1 cellular context compared by ENCODE assay signal in genomic region chr9:133030317-133031129, GRCh38.
A peak's percentile ranks its signal among the peaks of the same experiment; 100 is the strongest.
TF ChIP-seq lines count a peak whose summit lies in the region.

Gene GTF3C5 (plus strand): TSS chr9:133030997. CDS start chr9:133031012, 15 bp downstream.

TF ChIP-seq in HepG2, 621 proteins besides CTCF, POLR2A, EP300 and RAD21 (continued from another document and continues in another):
- TF ChIP-seq CENPX (CRISPR knock-in tag; IDR thresholded peaks at IDR 0.05) (no peak), ZBTB42 (CRISPR knock-in tag; IDR thresholded peaks at IDR 0.05) (no peak), MIER3 (CRISPR knock-in tag; IDR thresholded peaks at IDR 0.05; ENCODE audit: borderline replicate concordance) (no peak), ZNF691 (CRISPR knock-in tag; IDR thresholded peaks at IDR 0.05; ENCODE audit: borderline replicate concordance, low read depth) (no peak; the same call in none of the 2 replicates), ZNF24 (IDR thresholded peaks at IDR 0.05) (0 out of 2 replicates have a peak, but pooled peaks have one; percentile 53), CBX5 (CRISPR knock-in tag; IDR thresholded peaks at IDR 0.05; ENCODE audit: borderline replicate concordance) (peak; percentile 89; the same call in 1 of the 2 replicates), ONECUT2 (CRISPR knock-in tag; IDR thresholded peaks at IDR 0.05) (0 out of 2 replicates have a peak, but pooled peaks have one; percentile 13), ZNF224 (CRISPR knock-in tag; IDR thresholded peaks at IDR 0.05) (no peak), POGZ (CRISPR knock-in tag; IDR thresholded peaks at IDR 0.05) (peak; percentile 67), GZF1 (CRISPR knock-in tag; IDR thresholded peaks at IDR 0.05) (no peak), ZNF75D (CRISPR knock-in tag; IDR thresholded peaks at IDR 0.05; ENCODE audit: borderline replicate concordance) (no peak), RFX1 (IDR thresholded peaks at IDR 0.05) (no peak), SRSF1 (optimal IDR thresholded peaks at IDR 0.05; ENCODE audit: low read depth, low read length) (peak; percentile 95), HNRNPUL1 (IDR thresholded peaks at IDR 0.05; ENCODE audit: low read depth, low read length) (no peak), AGO2 (optimal IDR thresholded peaks at IDR 0.05; ENCODE audit: low read depth, low read length) (peak; percentile 3), GPBP1L1 (CRISPR knock-in tag; IDR thresholded peaks at IDR 0.05) (no peak), SALL2 (CRISPR knock-in tag; IDR thresholded peaks at IDR 0.05) (peak; percentile 77), BCL6 (CRISPR knock-in tag; IDR thresholded peaks at IDR 0.05) (0 out of 2 replicates have a peak, but pooled peaks have one; percentile 47), ARNT (IDR thresholded peaks at IDR 0.05) (no peak), ZFYVE20 (CRISPR knock-in tag; IDR thresholded peaks at IDR 0.05; ENCODE audit: borderline replicate concordance, low read depth) (no peak), GPN1 (CRISPR knock-in tag; IDR thresholded peaks at IDR 0.05; ENCODE audit: borderline replicate concordance) (0 out of 2 replicates have a peak, but pooled peaks have one; percentile 80), SKIL (CRISPR knock-in tag; IDR thresholded peaks at IDR 0.05; ENCODE audit: borderline replicate concordance) (no peak), ZNF136 (CRISPR knock-in tag; IDR thresholded peaks at IDR 0.05; ENCODE audit: low read depth) (peak; percentile 90; the same call in 1 of the 2 replicates), SRSF9 (IDR thresholded peaks at IDR 0.05; ENCODE audit: borderline replicate concordance, insufficient read depth, low read depth, low read length, poor library complexity, severe bottlenecking) (no peak), NPAS2 (CRISPR knock-in tag; IDR thresholded peaks at IDR 0.05; ENCODE audit: borderline replicate concordance) (no peak), TBP (CRISPR knock-in tag; IDR thresholded peaks at IDR 0.05) (no peak), MXD3 (CRISPR knock-in tag; IDR thresholded peaks at IDR 0.05) (peak; percentile 59; the same call in 1 of the 2 replicates), ZNF33B (CRISPR knock-in tag; IDR thresholded peaks at IDR 0.05) (peak; percentile 82), KLF6 (CRISPR knock-in tag; IDR thresholded peaks at IDR 0.05) (0 out of 2 replicates have a peak, but pooled peaks have one; percentile 49), TCF12 (IDR thresholded peaks at IDR 0.05) (no peak), TCF12 (CRISPR knock-in tag; IDR thresholded peaks at IDR 0.05) (no peak), PHB2 (IDR thresholded peaks at IDR 0.05; ENCODE audit: partially characterized antibody) (no peak), ZNF616 (CRISPR knock-in tag; IDR thresholded peaks at IDR 0.05; ENCODE audit: low read depth) (0 out of 2 replicates have a peak, but pooled peaks have one; percentile 49), SMAD3 (CRISPR knock-in tag; IDR thresholded peaks at IDR 0.05) (peak; percentile 90), ZNF83 (CRISPR knock-in tag; IDR thresholded peaks at IDR 0.05; ENCODE audit: borderline replicate concordance) (no peak), KMT2A (CRISPR knock-in tag; IDR thresholded peaks at IDR 0.05) (peak; percentile 92), YY1 (IDR thresholded peaks at IDR 0.05; ENCODE audit: insufficient read depth, insufficient replicate concordance, low read depth, low read length) (peak; percentile 91), ZNF563 (CRISPR knock-in tag; IDR thresholded peaks at IDR 0.05) (peak; percentile 87), ETV6 (CRISPR knock-in tag; conservative IDR thresholded peaks at IDR 0.05) (peak; percentile 89), ZNF44 (CRISPR knock-in tag; IDR thresholded peaks at IDR 0.05) (peak; percentile 74; the same call in 1 of the 2 replicates), FOXK2 (IDR thresholded peaks at IDR 0.05) (no peak), ZNF572 (CRISPR knock-in tag; IDR thresholded peaks at IDR 0.05) (no peak), CBX2 (IDR thresholded peaks at IDR 0.05; ENCODE audit: low read depth, low read length) (no peak), CBX2 (CRISPR knock-in tag; IDR thresholded peaks at IDR 0.05; ENCODE audit: low read depth) (no peak)
- TF ChIP-seq, protein P1, sequence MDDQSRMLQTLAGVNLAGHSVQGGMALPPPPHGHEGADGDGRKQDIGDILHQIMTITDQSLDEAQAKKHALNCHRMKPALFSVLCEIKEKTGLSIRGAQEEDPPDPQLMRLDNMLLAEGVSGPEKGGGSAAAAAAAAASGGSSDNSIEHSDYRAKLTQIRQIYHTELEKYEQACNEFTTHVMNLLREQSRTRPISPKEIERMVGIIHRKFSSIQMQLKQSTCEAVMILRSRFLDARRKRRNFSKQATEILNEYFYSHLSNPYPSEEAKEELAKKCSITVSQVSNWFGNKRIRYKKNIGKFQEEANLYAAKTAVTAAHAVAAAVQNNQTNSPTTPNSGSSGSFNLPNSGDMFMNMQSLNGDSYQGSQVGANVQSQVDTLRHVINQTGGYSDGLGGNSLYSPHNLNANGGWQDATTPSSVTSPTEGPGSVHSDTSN (CRISPR knock-in tag; IDR thresholded peaks at IDR 0.05; ENCODE audit: borderline replicate concordance): no peak
- TF ChIP-seq, protein P2, sequence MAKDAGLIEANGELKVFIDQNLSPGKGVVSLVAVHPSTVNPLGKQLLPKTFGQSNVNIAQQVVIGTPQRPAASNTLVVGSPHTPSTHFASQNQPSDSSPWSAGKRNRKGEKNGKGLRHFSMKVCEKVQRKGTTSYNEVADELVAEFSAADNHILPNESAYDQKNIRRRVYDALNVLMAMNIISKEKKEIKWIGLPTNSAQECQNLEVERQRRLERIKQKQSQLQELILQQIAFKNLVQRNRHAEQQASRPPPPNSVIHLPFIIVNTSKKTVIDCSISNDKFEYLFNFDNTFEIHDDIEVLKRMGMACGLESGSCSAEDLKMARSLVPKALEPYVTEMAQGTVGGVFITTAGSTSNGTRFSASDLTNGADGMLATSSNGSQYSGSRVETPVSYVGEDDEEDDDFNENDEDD (CRISPR knock-in tag; IDR thresholded peaks at IDR 0.05; ENCODE audit: borderline replicate concordance): peak; percentile 95
- TF ChIP-seq, protein P3, sequence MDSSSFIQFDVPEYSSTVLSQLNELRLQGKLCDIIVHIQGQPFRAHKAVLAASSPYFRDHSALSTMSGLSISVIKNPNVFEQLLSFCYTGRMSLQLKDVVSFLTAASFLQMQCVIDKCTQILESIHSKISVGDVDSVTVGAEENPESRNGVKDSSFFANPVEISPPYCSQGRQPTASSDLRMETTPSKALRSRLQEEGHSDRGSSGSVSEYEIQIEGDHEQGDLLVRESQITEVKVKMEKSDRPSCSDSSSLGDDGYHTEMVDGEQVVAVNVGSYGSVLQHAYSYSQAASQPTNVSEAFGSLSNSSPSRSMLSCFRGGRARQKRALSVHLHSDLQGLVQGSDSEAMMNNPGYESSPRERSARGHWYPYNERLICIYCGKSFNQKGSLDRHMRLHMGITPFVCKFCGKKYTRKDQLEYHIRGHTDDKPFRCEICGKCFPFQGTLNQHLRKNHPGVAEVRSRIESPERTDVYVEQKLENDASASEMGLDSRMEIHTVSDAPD (CRISPR knock-in tag; IDR thresholded peaks at IDR 0.05): 0 out of 2 replicates have a peak, but pooled peaks have one; percentile 39
- TF ChIP-seq, protein P4, sequence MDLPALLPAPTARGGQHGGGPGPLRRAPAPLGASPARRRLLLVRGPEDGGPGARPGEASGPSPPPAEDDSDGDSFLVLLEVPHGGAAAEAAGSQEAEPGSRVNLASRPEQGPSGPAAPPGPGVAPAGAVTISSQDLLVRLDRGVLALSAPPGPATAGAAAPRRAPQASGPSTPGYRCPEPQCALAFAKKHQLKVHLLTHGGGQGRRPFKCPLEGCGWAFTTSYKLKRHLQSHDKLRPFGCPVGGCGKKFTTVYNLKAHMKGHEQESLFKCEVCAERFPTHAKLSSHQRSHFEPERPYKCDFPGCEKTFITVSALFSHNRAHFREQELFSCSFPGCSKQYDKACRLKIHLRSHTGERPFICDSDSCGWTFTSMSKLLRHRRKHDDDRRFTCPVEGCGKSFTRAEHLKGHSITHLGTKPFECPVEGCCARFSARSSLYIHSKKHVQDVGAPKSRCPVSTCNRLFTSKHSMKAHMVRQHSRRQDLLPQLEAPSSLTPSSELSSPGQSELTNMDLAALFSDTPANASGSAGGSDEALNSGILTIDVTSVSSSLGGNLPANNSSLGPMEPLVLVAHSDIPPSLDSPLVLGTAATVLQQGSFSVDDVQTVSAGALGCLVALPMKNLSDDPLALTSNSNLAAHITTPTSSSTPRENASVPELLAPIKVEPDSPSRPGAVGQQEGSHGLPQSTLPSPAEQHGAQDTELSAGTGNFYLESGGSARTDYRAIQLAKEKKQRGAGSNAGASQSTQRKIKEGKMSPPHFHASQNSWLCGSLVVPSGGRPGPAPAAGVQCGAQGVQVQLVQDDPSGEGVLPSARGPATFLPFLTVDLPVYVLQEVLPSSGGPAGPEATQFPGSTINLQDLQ (CRISPR knock-in tag; IDR thresholded peaks at IDR 0.05): no peak
- TF ChIP-seq, protein P5, sequence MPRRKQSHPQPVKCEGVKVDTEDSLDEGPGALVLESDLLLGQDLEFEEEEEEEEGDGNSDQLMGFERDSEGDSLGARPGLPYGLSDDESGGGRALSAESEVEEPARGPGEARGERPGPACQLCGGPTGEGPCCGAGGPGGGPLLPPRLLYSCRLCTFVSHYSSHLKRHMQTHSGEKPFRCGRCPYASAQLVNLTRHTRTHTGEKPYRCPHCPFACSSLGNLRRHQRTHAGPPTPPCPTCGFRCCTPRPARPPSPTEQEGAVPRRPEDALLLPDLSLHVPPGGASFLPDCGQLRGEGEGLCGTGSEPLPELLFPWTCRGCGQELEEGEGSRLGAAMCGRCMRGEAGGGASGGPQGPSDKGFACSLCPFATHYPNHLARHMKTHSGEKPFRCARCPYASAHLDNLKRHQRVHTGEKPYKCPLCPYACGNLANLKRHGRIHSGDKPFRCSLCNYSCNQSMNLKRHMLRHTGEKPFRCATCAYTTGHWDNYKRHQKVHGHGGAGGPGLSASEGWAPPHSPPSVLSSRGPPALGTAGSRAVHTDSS (CRISPR knock-in tag; conservative IDR thresholded peaks at IDR 0.05): 0 out of 2 replicates have a peak, but pooled peaks have one; percentile 52
- TF ChIP-seq, protein P6, sequence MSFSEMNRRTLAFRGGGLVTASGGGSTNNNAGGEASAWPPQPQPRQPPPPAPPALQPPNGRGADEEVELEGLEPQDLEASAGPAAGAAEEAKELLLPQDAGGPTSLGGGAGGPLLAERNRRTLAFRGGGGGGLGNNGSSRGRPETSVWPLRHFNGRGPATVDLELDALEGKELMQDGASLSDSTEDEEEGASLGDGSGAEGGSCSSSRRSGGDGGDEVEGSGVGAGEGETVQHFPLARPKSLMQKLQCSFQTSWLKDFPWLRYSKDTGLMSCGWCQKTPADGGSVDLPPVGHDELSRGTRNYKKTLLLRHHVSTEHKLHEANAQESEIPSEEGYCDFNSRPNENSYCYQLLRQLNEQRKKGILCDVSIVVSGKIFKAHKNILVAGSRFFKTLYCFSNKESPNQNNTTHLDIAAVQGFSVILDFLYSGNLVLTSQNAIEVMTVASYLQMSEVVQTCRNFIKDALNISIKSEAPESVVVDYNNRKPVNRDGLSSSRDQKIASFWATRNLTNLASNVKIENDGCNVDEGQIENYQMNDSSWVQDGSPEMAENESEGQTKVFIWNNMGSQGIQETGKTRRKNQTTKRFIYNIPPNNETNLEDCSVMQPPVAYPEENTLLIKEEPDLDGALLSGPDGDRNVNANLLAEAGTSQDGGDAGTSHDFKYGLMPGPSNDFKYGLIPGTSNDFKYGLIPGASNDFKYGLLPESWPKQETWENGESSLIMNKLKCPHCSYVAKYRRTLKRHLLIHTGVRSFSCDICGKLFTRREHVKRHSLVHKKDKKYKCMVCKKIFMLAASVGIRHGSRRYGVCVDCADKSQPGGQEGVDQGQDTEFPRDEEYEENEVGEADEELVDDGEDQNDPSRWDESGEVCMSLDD (CRISPR knock-in tag; IDR thresholded peaks at IDR 0.05; ENCODE audit: borderline replicate concordance): no peak
- TF ChIP-seq, protein P7, sequence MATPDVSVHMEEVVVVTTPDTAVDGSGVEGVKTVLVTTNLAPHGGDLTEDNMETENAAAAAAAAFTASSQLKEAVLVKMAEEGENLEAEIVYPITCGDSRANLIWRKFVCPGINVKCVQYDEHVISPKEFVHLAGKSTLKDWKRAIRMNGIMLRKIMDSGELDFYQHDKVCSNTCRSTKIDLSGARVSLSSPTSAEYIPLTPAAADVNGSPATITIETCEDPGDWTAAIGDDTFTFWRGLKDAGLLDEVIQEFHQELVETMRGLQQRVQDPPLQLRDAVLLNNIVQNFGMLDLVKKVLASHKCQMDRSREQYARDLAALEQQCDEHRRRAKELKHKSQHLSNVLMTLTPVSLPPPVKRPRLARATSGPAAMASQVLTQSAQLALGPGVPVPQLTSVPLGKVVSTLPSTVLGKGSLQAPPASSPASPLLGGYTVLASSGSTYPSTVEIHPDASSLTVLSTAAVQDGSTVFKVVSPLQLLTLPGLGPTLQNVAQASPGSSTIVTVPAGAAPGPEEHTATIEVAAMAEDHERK (CRISPR knock-in tag; IDR thresholded peaks at IDR 0.05; ENCODE audit: low read depth): no peak
